Comparison of ENCODE assay signal across 32 cellular contexts in genomic region chr10:34423607-34424325, GRCh38.
"Had no signal": no experiment of that assay in that cellular context is flagged by ENCODE, and none has a peak within 500 bp of the region (broad histone marks: within the 10 kb centered on the region; RNA-seq: fewer than 3 reads in every experiment).

No MANE protein-coding gene starts in this region.

- H3K4me2 ChIP-seq: hepatocyte had no signal

- H3K27me3 Mint-ChIP-seq: naive thymus-derived CD8-positive, alpha-beta T cell; stimulated activated memory B cell treated with anti-CD40 and anti-IgM and Interleukin-4, amounts not matched to agents 10 μg/mL and 1 μg/mL and 100 μg/mL, for 72 hours; type B pancreatic cell had no signal

- H3K9me3 ChIP-seq: heart right ventricle, left lung, lower lobe of right lung, pancreas, prostate gland, sigmoid colon, spleen, stomach, suprapubic skin, thoracic aorta, tibial nerve, uterus had no signal

- FAIRE-seq: keratinocyte, pancreas, small intestine had no signal

- H3K36me3 ChIP-seq: heart right ventricle, left lung, lower lobe of right lung, pancreas, prostate gland, sigmoid colon, spleen, stomach, suprapubic skin, thoracic aorta, tibial nerve, uterus had no signal

- H3K4me3 Mint-ChIP-seq: naive thymus-derived CD8-positive, alpha-beta T cell; nephron; neural crest cell; stimulated activated memory B cell treated with anti-CD40 and anti-IgM and Interleukin-4, amounts not matched to agents 10 μg/mL and 1 μg/mL and 100 μg/mL, for 72 hours; type B pancreatic cell had no signal

- H3K4me1 ChIP-seq: left lung, lower lobe of right lung, pancreas, prostate gland, spleen, stomach, suprapubic skin, uterus had no signal

- H3K27ac ChIP-seq: heart right ventricle, hepatocyte, left lung, lower lobe of right lung, pancreas, prostate gland, sigmoid colon, spleen, stomach, suprapubic skin, thoracic aorta, tibial nerve, uterus had no signal

- H3K4me3 ChIP-seq: heart right ventricle, hepatocyte, left lung, lower lobe of right lung, pancreas, prostate gland, sigmoid colon, spleen, stomach, suprapubic skin, thoracic aorta, tibial nerve, uterus had no signal

- DNase-seq: heart right ventricle; left colon; left lung; lower lobe of right lung; mammary epithelial cell; mesenchymal stem cell; naive thymus-derived CD8-positive, alpha-beta T cell; nucleus accumbens; pancreas; posterior cingulate gyrus; retina; right cardiac atrium; sigmoid colon; small intestine; spleen; stimulated activated CD4-positive, alpha-beta T cell treated with anti-CD3 and anti-CD28 coated beads, Interleukin-1b, Interleukin-23, amount 100 ng/mL, for 48 hours; stimulated activated CD4-positive, alpha-beta T cell treated with anti-CD3 and anti-CD28 coated beads, Interleukin-2, amount 100 ng/mL, for 48 hours; stimulated activated CD4-positive, alpha-beta T cell treated with anti-CD3 and anti-CD28 coated beads, Interleukin-4, amount 100 ng/mL, for 4 hours; stimulated activated CD8-positive, alpha-beta memory T cell treated with anti-CD3 and anti-CD28 coated beads, Interleukin-4, amount 100 ng/mL, for 48 hours; stimulated activated naive CD8-positive, alpha-beta T cell treated with anti-CD3 and anti-CD28 coated beads, Interleukin-15, Interleukin-2, amounts not matched to agents 100 U/mL and 50 U/mL, for 24 hours; stomach; uterus had no signal

- H3K9me3 Mint-ChIP-seq: nephron; neural crest cell; stimulated activated memory B cell treated with anti-CD40 and anti-IgM and Interleukin-4, amounts not matched to agents 10 μg/mL and 1 μg/mL and 100 μg/mL, for 72 hours had no signal

- H3K27ac Mint-ChIP-seq: naive thymus-derived CD8-positive, alpha-beta T cell; stimulated activated memory B cell treated with anti-CD40 and anti-IgM and Interleukin-4, amounts not matched to agents 10 μg/mL and 1 μg/mL and 100 μg/mL, for 72 hours had no signal

- ATAC-seq: heart right ventricle; left colon; left lung; lower lobe of right lung; naive thymus-derived CD8-positive, alpha-beta T cell; pancreas; right cardiac atrium; stimulated activated memory B cell treated with anti-CD40 and anti-IgM and Interleukin-4, amounts not matched to agents 10 μg/mL and 1 μg/mL and 100 μg/mL, for 72 hours; stimulated activated naive CD8-positive, alpha-beta T cell treated with anti-CD3 and anti-CD28 coated beads, Interleukin-15, Interleukin-2, amounts not matched to agents 100 U/mL and 50 U/mL, for 24 hours had no signal

- H3K36me3 Mint-ChIP-seq: naive thymus-derived CD8-positive, alpha-beta T cell; stimulated activated memory B cell treated with anti-CD40 and anti-IgM and Interleukin-4, amounts not matched to agents 10 μg/mL and 1 μg/mL and 100 μg/mL, for 72 hours had no signal

- H3K4me1 Mint-ChIP-seq: naive thymus-derived CD8-positive, alpha-beta T cell; stimulated activated memory B cell treated with anti-CD40 and anti-IgM and Interleukin-4, amounts not matched to agents 10 μg/mL and 1 μg/mL and 100 μg/mL, for 72 hours had no signal

- H3K27me3 ChIP-seq: heart right ventricle, hepatocyte, left lung, pancreas, sigmoid colon, spleen, stomach, suprapubic skin, tibial nerve, uterus had no signal

- H2AFZ ChIP-seq: hepatocyte had no signal
